ENCODE assay signal across 3 cellular contexts in genomic region chr3:120875507-120875906, GRCh38.
TF ChIP-seq lines count a peak whose summit lies in the region.

No MANE protein-coding gene starts in this region.

TF ChIP-seq in GM23338, 12 proteins besides CTCF, POLR2A, EP300 and RAD21 (continues in another document):
- TF ChIP-seq POLR2AphosphoS5 (IDR thresholded peaks at IDR 0.05; ENCODE audit: low read depth), result no peak
- TF ChIP-seq ZNF114 (CRISPR knock-in tag; IDR thresholded peaks at IDR 0.05), result no peak
- TF ChIP-seq, protein P1, sequence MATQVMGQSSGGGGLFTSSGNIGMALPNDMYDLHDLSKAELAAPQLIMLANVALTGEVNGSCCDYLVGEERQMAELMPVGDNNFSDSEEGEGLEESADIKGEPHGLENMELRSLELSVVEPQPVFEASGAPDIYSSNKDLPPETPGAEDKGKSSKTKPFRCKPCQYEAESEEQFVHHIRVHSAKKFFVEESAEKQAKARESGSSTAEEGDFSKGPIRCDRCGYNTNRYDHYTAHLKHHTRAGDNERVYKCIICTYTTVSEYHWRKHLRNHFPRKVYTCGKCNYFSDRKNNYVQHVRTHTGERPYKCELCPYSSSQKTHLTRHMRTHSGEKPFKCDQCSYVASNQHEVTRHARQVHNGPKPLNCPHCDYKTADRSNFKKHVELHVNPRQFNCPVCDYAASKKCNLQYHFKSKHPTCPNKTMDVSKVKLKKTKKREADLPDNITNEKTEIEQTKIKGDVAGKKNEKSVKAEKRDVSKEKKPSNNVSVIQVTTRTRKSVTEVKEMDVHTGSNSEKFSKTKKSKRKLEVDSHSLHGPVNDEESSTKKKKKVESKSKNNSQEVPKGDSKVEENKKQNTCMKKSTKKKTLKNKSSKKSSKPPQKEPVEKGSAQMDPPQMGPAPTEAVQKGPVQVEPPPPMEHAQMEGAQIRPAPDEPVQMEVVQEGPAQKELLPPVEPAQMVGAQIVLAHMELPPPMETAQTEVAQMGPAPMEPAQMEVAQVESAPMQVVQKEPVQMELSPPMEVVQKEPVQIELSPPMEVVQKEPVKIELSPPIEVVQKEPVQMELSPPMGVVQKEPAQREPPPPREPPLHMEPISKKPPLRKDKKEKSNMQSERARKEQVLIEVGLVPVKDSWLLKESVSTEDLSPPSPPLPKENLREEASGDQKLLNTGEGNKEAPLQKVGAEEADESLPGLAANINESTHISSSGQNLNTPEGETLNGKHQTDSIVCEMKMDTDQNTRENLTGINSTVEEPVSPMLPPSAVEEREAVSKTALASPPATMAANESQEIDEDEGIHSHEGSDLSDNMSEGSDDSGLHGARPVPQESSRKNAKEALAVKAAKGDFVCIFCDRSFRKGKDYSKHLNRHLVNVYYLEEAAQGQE (IDR thresholded peaks at IDR 0.05; ENCODE audit: unreplicated experiment), result no peak
- TF ChIP-seq EZH2 (IDR thresholded peaks at IDR 0.05; ENCODE audit: low read depth, unreplicated experiment), result no peak

TF ChIP-seq in WTC11, 78 proteins besides CTCF, POLR2A, EP300 and RAD21:
- TF ChIP-seq STAT6 (CRISPR knock-in tag; conservative IDR thresholded peaks at IDR 0.05; ENCODE audit: low read depth), result no peak
- TF ChIP-seq JAZF1 (CRISPR knock-in tag; IDR thresholded peaks at IDR 0.05), result no peak
- TF ChIP-seq ZNF416 (CRISPR knock-in tag; IDR thresholded peaks at IDR 0.05), result no peak
- no peak for TF ChIP-seq RELA (CRISPR knock-in tag; IDR thresholded peaks at IDR 0.05; ENCODE audit: borderline replicate concordance)
- no peak for TF ChIP-seq ZNF423 (CRISPR knock-in tag; IDR thresholded peaks at IDR 0.05)
- no peak for TF ChIP-seq SOX15 (CRISPR knock-in tag; IDR thresholded peaks at IDR 0.05)

TF ChIP-seq in H1, 55 proteins besides CTCF, POLR2A, EP300 and RAD21:
- peak; percentile 91 for TF ChIP-seq SRF (IDR thresholded peaks at IDR 0.05; ENCODE audit: low read depth, low read length)
- TF ChIP-seq BRCA1 (IDR thresholded peaks at IDR 0.05; ENCODE audit: low read depth, low read length), result no peak
